Comparison of ENCODE assay signal across 13 cellular contexts in the genomic region with DNA sequence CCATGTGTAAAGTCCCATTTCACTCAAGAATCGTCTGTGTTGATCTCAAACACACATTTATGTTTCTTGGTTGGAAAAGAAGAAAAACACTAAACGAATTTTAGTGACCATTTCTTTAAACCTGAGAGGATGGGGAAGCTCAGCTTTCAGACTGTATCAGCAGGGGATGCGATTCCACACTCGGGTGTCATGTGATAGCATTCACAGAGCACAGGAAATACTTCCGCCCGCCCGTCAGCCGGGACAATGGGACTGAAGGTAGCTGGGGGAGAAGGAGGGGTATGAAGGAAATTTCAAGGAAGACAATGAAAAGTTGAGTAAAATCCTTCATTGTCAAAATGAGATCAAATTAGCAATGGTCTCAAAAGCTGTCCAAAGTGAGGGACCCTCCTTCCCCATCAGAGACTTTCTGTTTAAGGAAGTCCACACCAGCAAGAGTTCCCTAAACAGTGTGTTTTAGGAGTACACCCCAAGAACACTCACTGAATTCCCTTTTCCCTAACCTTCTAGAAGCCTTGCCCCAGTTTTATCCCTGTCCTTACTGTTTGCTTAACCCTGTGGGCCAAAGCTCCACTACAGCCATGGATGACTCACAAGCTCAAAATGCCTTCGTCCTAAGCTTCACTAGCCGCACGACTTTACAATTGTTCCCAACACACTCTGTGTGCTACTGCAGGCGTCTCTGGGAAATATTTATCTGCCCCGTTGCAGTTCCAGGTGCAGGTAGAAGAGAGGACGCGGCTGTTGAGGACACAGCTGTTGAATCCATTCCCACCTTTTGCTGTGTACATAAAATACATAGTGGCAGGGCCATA. TPM values are rescaled to one million over a fixed set of nuclear protein-coding genes. Genes with fewer than 3 reads are reported as not detected.
A peak's percentile ranks its signal among the peaks of the same experiment; 100 is the strongest.
DNase-seq lines count a peak whose midpoint lies in the region; ATAC-seq and TF ChIP-seq lines count a peak whose summit lies in the region.
"Had no signal": no experiment of that assay in that cellular context is flagged by ENCODE, and none has a peak within 500 bp of the region (broad histone marks: within the 10 kb centered on the region; RNA-seq: fewer than 3 reads in every experiment).

No MANE protein-coding gene starts in this region.

- POLR2A ChIA-PET in activated CD4-positive, alpha-beta T cell treated with anti-CD3 and anti-CD28 coated beads for 36 hours (lab: Charles Lee), result no interaction called here

- H3K36me3 ChIP-seq in H7 (replicated peaks; ENCODE audit: control insufficient read depth, insufficient read depth, low read length), result no peaks in the 10 kb centered on the region

- intact Hi-C loops in activated CD4-positive, alpha-beta T cell treated with anti-CD3 and anti-CD28 coated beads for 36 hours (cut with DNase I, micrococcal nuclease), result no loop called here

- peaks cover 10% of the 10 kb centered on the region for H3K27me3 Mint-ChIP-seq in activated CD4-positive, alpha-beta T cell treated with anti-CD3 and anti-CD28 coated beads for 36 hours

- H3K27me3 ChIP-seq in H7 (ENCODE audit: control insufficient read depth, insufficient read depth, low read length), result no peaks in the 10 kb centered on the region

- H3K27ac Mint-ChIP-seq in activated CD4-positive, alpha-beta T cell treated with anti-CD3 and anti-CD28 coated beads for 36 hours, result no peak overlapping the region
- H3K27ac Mint-ChIP-seq: activated naive CD4-positive, alpha-beta T cell treated with anti-CD3 and anti-CD28 coated beads, Interleukin-2, amount 10 ng/mL, durations not matched to agents 7 days and 5 days; stimulated activated effector memory CD8-positive, alpha-beta T cell treated with anti-CD3 and anti-CD28 coated beads, Interleukin-12 subunit alpha, Interleukin-12 subunit beta, amount 100 ng/mL, for 72 hours had no signal

- no peak overlapping the region for H3K4me3 Mint-ChIP-seq in activated CD4-positive, alpha-beta T cell treated with anti-CD3 and anti-CD28 coated beads for 36 hours
- H3K4me3 Mint-ChIP-seq: activated naive CD4-positive, alpha-beta T cell treated with anti-CD3 and anti-CD28 coated beads, Interleukin-2, amount 10 ng/mL, durations not matched to agents 7 days and 5 days; stimulated activated effector memory CD8-positive, alpha-beta T cell treated with anti-CD3 and anti-CD28 coated beads, Interleukin-12 subunit alpha, Interleukin-12 subunit beta, amount 100 ng/mL, for 72 hours had no signal

- H3K4me1 Mint-ChIP-seq in activated CD4-positive, alpha-beta T cell treated with anti-CD3 and anti-CD28 coated beads for 36 hours, result peaks cover 3% of the 10 kb centered on the region
- H3K4me1 Mint-ChIP-seq: activated naive CD4-positive, alpha-beta T cell treated with anti-CD3 and anti-CD28 coated beads, Interleukin-2, amount 10 ng/mL, durations not matched to agents 7 days and 5 days; stimulated activated effector memory CD8-positive, alpha-beta T cell treated with anti-CD3 and anti-CD28 coated beads, Interleukin-12 subunit alpha, Interleukin-12 subunit beta, amount 100 ng/mL, for 72 hours had no signal

- no peak for ATAC-seq in GM18873 (IDR thresholded peaks at IDR 0.05; ENCODE audit: low FRiP score, unreplicated experiment)
- no peak for ATAC-seq in activated CD4-positive, alpha-beta T cell treated with anti-CD3 and anti-CD28 coated beads for 36 hours
- ATAC-seq: stimulated activated effector memory CD8-positive, alpha-beta T cell treated with anti-CD3 and anti-CD28 coated beads, Interleukin-12 subunit alpha, Interleukin-12 subunit beta, amount 100 ng/mL, for 72 hours had no signal

- no peaks in the 10 kb centered on the region for H3K36me3 Mint-ChIP-seq in activated CD4-positive, alpha-beta T cell treated with anti-CD3 and anti-CD28 coated beads for 36 hours (ENCODE audit: low read depth)
- H3K36me3 Mint-ChIP-seq: activated naive CD4-positive, alpha-beta T cell treated with anti-CD3 and anti-CD28 coated beads, Interleukin-2, amount 10 ng/mL, durations not matched to agents 7 days and 5 days; stimulated activated effector memory CD8-positive, alpha-beta T cell treated with anti-CD3 and anti-CD28 coated beads, Interleukin-12 subunit alpha, Interleukin-12 subunit beta, amount 100 ng/mL, for 72 hours had no signal

- CTCF ChIA-PET in activated CD4-positive, alpha-beta T cell treated with anti-CD3 and anti-CD28 coated beads for 36 hours (lab: Charles Lee), result interaction anchor here (0.6 to 1.0 kb wide), 2 partner anchors 17 to 45 kb away, joined by 3 to 5 read pairs; no protein-coding TSS in a partner anchor

- H3K4me3 ChIP-seq in H7 (ENCODE audit: insufficient read depth, low read depth, low read length) (no peak overlapping the region), fibroblast of the aortic adventitia (ENCODE audit: low read depth, low read length) (no peak overlapping the region)
- H3K4me3 ChIP-seq: GM23248 had no signal

- no peaks in the 10 kb centered on the region for H3K9me3 Mint-ChIP-seq in activated CD4-positive, alpha-beta T cell treated with anti-CD3 and anti-CD28 coated beads for 36 hours (ENCODE audit: low read depth)
- H3K9me3 Mint-ChIP-seq: activated naive CD4-positive, alpha-beta T cell treated with anti-CD3 and anti-CD28 coated beads, Interleukin-2, amount 10 ng/mL, durations not matched to agents 7 days and 5 days; stimulated activated effector memory CD8-positive, alpha-beta T cell treated with anti-CD3 and anti-CD28 coated beads, Interleukin-12 subunit alpha, Interleukin-12 subunit beta, amount 100 ng/mL, for 72 hours had no signal

- no peak for TF ChIP-seq CTCF in fibroblast of the aortic adventitia (IDR thresholded peaks at IDR 0.05; ENCODE audit: insufficient read depth, low read length)

- DNase-seq in H7 (peak; percentile 62), RPMI7951 (ENCODE audit: low read depth) (peak; percentile 63), fibroblast of the aortic adventitia (ENCODE audit: low read depth) (peak; percentile 63), non-pigmented ciliary epithelial cell (ENCODE audit: low read depth) (peak; percentile 45), NCI-H2227 treated with DMSO at 0.1 percent for 48 hours (lab: John Stamatoyannopoulos, UW) (no peak), NCI-H345 treated with DMSO at 0.1 percent for 48 hours (lab: John Stamatoyannopoulos, UW; ENCODE audit: unreplicated experiment) (no peak)
- no peak for DNase-seq in activated CD4-positive, alpha-beta T cell treated with anti-CD3 and anti-CD28 coated beads for 36 hours
- DNase-seq: activated naive CD4-positive, alpha-beta T cell treated with anti-CD3 and anti-CD28 coated beads, Interleukin-2, amount 10 ng/mL, durations not matched to agents 7 days and 5 days; GM23248; NCI-H1436 had no signal

RNA-seq across cellular contexts. Expression of gene SIM2, which starts 51.4 kb away (rescaled TPM):
- 0.07 and 0.11 TPM in 2 replicates for total RNA-seq in H7 (2014; rRNA removed; shearing (Covaris generic))
- total RNA-seq in RPMI7951 (2014; rRNA removed; shearing (Covaris generic)), result 1.2 and 1.5 TPM in 2 replicates
- 0.18 TPM in 1 of 2 replicates, not detected in the other for total RNA-seq in fibroblast of the aortic adventitia (ENCODE audit: low replicate concordance)
- total RNA-seq in activated CD4-positive, alpha-beta T cell treated with anti-CD3 and anti-CD28 coated beads for 36 hours, result 1 to 10 TPM; 2.0 to 2.4 TPM
- total RNA-seq: GM23248, liver had no signal

Comparison
In these comparisons a context has a peak if more than half of its experiments do, and no peak if none do; other contexts are left out.
1. DNase-seq: peak in H7 (single experiment), RPMI7951 (single experiment), fibroblast of the aortic adventitia (single experiment) and non-pigmented ciliary epithelial cell (single experiment); none in NCI-H2227 treated with DMSO at 0.1 percent for 48 hours (single experiment), NCI-H345 treated with DMSO at 0.1 percent for 48 hours (single experiment) and activated CD4-positive, alpha-beta T cell treated with anti-CD3 and anti-CD28 coated beads for 36 hours (single experiment).